7 cellular contexts compared by ENCODE assay signal in the genomic region with DNA sequence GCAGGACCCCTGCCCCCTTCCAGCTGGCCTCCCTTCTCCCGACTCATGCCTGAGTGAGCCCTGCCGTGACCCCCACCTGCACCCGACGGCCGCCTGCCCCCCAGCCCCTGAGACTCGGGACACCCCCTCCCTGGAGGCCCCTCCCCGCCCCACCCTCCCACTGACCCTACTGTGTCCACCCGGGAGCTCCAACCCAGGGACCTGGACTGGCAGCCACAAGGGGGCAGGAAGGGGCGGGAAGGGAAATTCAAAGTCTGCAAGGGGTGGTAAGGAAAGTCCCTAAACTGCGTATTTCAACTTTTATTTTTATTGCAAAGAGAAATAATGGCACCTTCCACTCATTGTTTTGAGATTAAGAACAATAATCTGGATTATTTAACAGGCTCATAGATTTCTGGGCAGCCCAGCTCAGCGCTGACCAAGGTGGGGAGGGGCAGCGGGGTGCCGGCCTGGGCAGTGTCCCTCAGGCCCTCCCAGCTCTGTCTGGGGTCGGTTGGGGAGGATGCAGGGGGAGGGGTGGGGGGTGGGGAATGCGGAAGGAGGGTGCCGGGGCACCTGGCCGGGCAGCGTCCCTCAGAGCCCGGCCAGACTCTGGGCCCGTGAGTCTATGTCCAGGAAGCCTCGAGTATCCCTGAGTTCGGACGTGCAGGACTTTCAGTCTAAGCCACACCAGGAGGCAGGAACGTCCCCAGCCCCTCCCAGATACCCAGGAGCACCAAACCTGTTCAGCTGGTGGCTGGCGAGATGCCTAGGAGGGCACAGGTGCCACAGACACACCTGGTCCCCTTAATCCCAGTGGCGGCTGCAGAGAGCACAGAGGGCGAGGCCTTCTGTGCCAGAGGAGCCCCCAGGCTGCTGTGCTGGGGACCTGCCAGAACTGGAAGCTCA. TPM values are rescaled to one million over a fixed set of nuclear protein-coding genes. Genes with fewer than 3 reads are reported as not detected.
DNase-seq lines count a peak whose midpoint lies in the region; ATAC-seq lines count a peak whose summit lies in the region.
"Had no signal": no experiment of that assay in that cellular context is flagged by ENCODE, and none has a peak within 500 bp of the region (broad histone marks: within the 10 kb centered on the region; RNA-seq: fewer than 3 reads in every experiment).

No MANE protein-coding gene starts in this region.

- H3K27ac Mint-ChIP-seq in activated naive CD8-positive, alpha-beta T cell treated with anti-CD3 and anti-CD28 coated beads, Interleukin-2, amount 50 U/mL, for 24 hours: no peak overlapping the region
- H3K27ac Mint-ChIP-seq in naive thymus-derived CD4-positive, alpha-beta T cell: peak overlapping the region; percentile 42 to 91 (median 78)

- H3K9me3 Mint-ChIP-seq in activated naive CD8-positive, alpha-beta T cell treated with anti-CD3 and anti-CD28 coated beads, Interleukin-2, amount 50 U/mL, for 24 hours: no peaks in the 10 kb centered on the region
- no peaks in the 10 kb centered on the region for H3K9me3 Mint-ChIP-seq in naive thymus-derived CD4-positive, alpha-beta T cell

- no peaks in the 10 kb centered on the region for H3K27me3 Mint-ChIP-seq in activated naive CD8-positive, alpha-beta T cell treated with anti-CD3 and anti-CD28 coated beads, Interleukin-2, amount 50 U/mL, for 24 hours
- H3K27me3 Mint-ChIP-seq in naive thymus-derived CD4-positive, alpha-beta T cell: no peaks in the 10 kb centered on the region

- no peaks in the 10 kb centered on the region for H3K36me3 ChIP-seq in naive thymus-derived CD4-positive, alpha-beta T cell (ENCODE audit: control insufficient read depth in 2 of 3, insufficient read depth in 3 of 3, low read length in 3 of 3)

- intact Hi-C loops in naive thymus-derived CD4-positive, alpha-beta T cell (cut with micrococcal nuclease): loop anchor here (1.0 to 10.0 kb wide), 20 partner anchors 15 to 582 kb away; partner anchors contain the start of genes ARFRP1 (in 2 of the 2), UCKL1 (in 2 of the 2), C20orf204 (in 1 of the 2) and LIME1 (in 1 of the 2)
- intact Hi-C loops in posterior vena cava (cut with DNase I): loop anchor here in 1 of 2 donors (5.0 to 10.0 kb wide), 2 partner anchors 106 to 434 kb away; no protein-coding TSS in a partner anchor

- peak overlapping the region; percentile 83 for H3K27ac ChIP-seq in naive thymus-derived CD4-positive, alpha-beta T cell (ENCODE audit: low read depth, low read length)

- CTCF ChIA-PET in naive thymus-derived CD4-positive, alpha-beta T cell (lab: Charles Lee): interaction anchor here (0.7 to 3.4 kb wide), 19 partner anchors 12 to 500 kb away, joined by 3 to 18 read pairs (median 4); partner anchors contain the start of genes ARFRP1, LIME1, PPDPF and ZGPAT

- no peaks in the 10 kb centered on the region for H3K27me3 ChIP-seq in naive thymus-derived CD4-positive, alpha-beta T cell (ENCODE audit: control insufficient read depth in 2 of 2, insufficient read depth in 2 of 2, low read length in 2 of 2)

- H3K4me1 ChIP-seq in naive thymus-derived CD4-positive, alpha-beta T cell (ENCODE audit: control insufficient read depth in 2 of 2, insufficient read depth in 2 of 2, low read length in 2 of 2): peaks cover 15 to 21% of the 10 kb centered on the region in 2 donors

- H3K9me3 ChIP-seq in naive thymus-derived CD4-positive, alpha-beta T cell (ENCODE audit: control insufficient read depth in 2 of 3, low read length in 3 of 3): no peaks in the 10 kb centered on the region

- H3K4me3 ChIP-seq in naive thymus-derived CD4-positive, alpha-beta T cell (ENCODE audit: low read length): peak overlapping the region; percentile 68

- POLR2A ChIA-PET in naive thymus-derived CD4-positive, alpha-beta T cell (lab: Charles Lee): interaction anchor here (0.6 to 7.4 kb wide), 23 partner anchors 9 to 693 kb away, joined by 3 to 89 read pairs (median 4); partner anchors contain the start of genes GMEB2, LIME1, PPDPF and RTEL1

- H3K4me3 Mint-ChIP-seq in activated naive CD8-positive, alpha-beta T cell treated with anti-CD3 and anti-CD28 coated beads, Interleukin-2, amount 50 U/mL, for 24 hours: peak overlapping the region; percentile 24
- H3K4me3 Mint-ChIP-seq in naive thymus-derived CD4-positive, alpha-beta T cell: peak overlapping the region; percentile 29 to 86 (median 75)

- peak; percentile 23 to 24 for DNase-seq in stimulated activated CD4-positive, alpha-beta T cell treated with anti-CD3 and anti-CD28 coated beads, Interleukin-4, amount 100 ng/mL, for 4 hours
- no peak for DNase-seq in stimulated activated CD4-positive, alpha-beta T cell treated with anti-CD3 and anti-CD28 coated beads, Interleukin-2, amount 100 ng/mL, for 24 hours
- no peak for DNase-seq in activated naive CD8-positive, alpha-beta T cell treated with anti-CD3 and anti-CD28 coated beads, Interleukin-2, amount 50 U/mL, for 24 hours
- DNase-seq in naive thymus-derived CD4-positive, alpha-beta T cell: peak in 3 of 9 donors; percentile 38 to 73 (median 56)
- DNase-seq in germinal center (ENCODE audit: low spot score) (no peak), posterior vena cava (ENCODE audit: low spot score) (no peak)

- H3K4me1 Mint-ChIP-seq in activated naive CD8-positive, alpha-beta T cell treated with anti-CD3 and anti-CD28 coated beads, Interleukin-2, amount 50 U/mL, for 24 hours: peaks cover 10% of the 10 kb centered on the region
- peaks cover 0 to 11% (median 7%) of the 10 kb centered on the region in 7 donors for H3K4me1 Mint-ChIP-seq in naive thymus-derived CD4-positive, alpha-beta T cell

- no peaks in the 10 kb centered on the region for H3K36me3 Mint-ChIP-seq in activated naive CD8-positive, alpha-beta T cell treated with anti-CD3 and anti-CD28 coated beads, Interleukin-2, amount 50 U/mL, for 24 hours (ENCODE audit: low read depth)
- H3K36me3 Mint-ChIP-seq in naive thymus-derived CD4-positive, alpha-beta T cell: no peaks in the 10 kb centered on the region

- ATAC-seq in activated naive CD8-positive, alpha-beta T cell treated with anti-CD3 and anti-CD28 coated beads, Interleukin-2, amount 50 U/mL, for 24 hours: no peak
- ATAC-seq in naive thymus-derived CD4-positive, alpha-beta T cell: peak; percentile 28

RNA-seq across cellular contexts. Expression of gene PTK6, which starts 1.3 kb away (rescaled TPM):
- under 1 TPM in 4 of 5 experiments, not detected in 1; 0.19 to 0.96 (median 0.62) TPM for total RNA-seq in naive thymus-derived CD4-positive, alpha-beta T cell
- under 1 TPM; 0.07 to 0.38 TPM for polyA plus RNA-seq in naive thymus-derived CD4-positive, alpha-beta T cell
- under 1 TPM in 1 of 2 donors, not detected in 1; 0.60 TPM for total RNA-seq in posterior vena cava

RNA-seq across cellular contexts. Expression of gene SRMS, which starts 9.1 kb away (rescaled TPM):
- under 1 TPM in 1 of 5 experiments, not detected in 4; 0.24 TPM for total RNA-seq in naive thymus-derived CD4-positive, alpha-beta T cell
- not detected for polyA plus RNA-seq in naive thymus-derived CD4-positive, alpha-beta T cell
- total RNA-seq in posterior vena cava: not detected
- total RNA-seq: mononuclear cell had no signal

RNA-seq across cellular contexts. Expression of gene FNDC11, which starts 15.5 kb away (rescaled TPM):
- 1 to 10 TPM in 1 of 5 experiments, under 1 TPM in 4; 0.30 to 1.2 (median 0.32) TPM for total RNA-seq in naive thymus-derived CD4-positive, alpha-beta T cell
- under 1 TPM; 0.22 to 0.90 TPM for polyA plus RNA-seq in naive thymus-derived CD4-positive, alpha-beta T cell
- under 1 TPM in 1 of 2 donors, not detected in 1; 0.19 TPM for total RNA-seq in posterior vena cava

RNA-seq across cellular contexts. Expression of gene PPDPF, which starts 17.9 kb away (rescaled TPM):
- total RNA-seq in naive thymus-derived CD4-positive, alpha-beta T cell: 100 to 1,000 TPM; 138 to 225 (median 184) TPM
- 10 to 100 TPM; 67.7 to 83.1 TPM for polyA plus RNA-seq in naive thymus-derived CD4-positive, alpha-beta T cell
- 100 to 1,000 TPM; 172 to 331 TPM for total RNA-seq in posterior vena cava

RNA-seq across cellular contexts. Expression of gene HELZ2, which starts 35.6 kb away (rescaled TPM):
- total RNA-seq in naive thymus-derived CD4-positive, alpha-beta T cell: 100 to 1,000 TPM in 1 of 5 experiments, 10 to 100 TPM in 4; 24.4 to 102 (median 42.1) TPM
- 1 to 10 TPM; 3.8 to 5.8 TPM for polyA plus RNA-seq in naive thymus-derived CD4-positive, alpha-beta T cell
- total RNA-seq in posterior vena cava: 10 to 100 TPM; 13.7 to 25.5 TPM

Comparison
In these comparisons a context has a peak if more than half of its experiments do, and no peak if none do; other contexts are left out.
1. DNase-seq: peak in stimulated activated CD4-positive, alpha-beta T cell treated with anti-CD3 and anti-CD28 coated beads, Interleukin-4, amount 100 ng/mL, for 4 hours (2 of 2); none in stimulated activated CD4-positive, alpha-beta T cell treated with anti-CD3 and anti-CD28 coated beads, Interleukin-2, amount 100 ng/mL, for 24 hours (0 of 2), activated naive CD8-positive, alpha-beta T cell treated with anti-CD3 and anti-CD28 coated beads, Interleukin-2, amount 50 U/mL, for 24 hours (single experiment), germinal center (single experiment) and posterior vena cava (single experiment).